Comparison of ENCODE assay signal across 8 cellular contexts in the genomic region with DNA sequence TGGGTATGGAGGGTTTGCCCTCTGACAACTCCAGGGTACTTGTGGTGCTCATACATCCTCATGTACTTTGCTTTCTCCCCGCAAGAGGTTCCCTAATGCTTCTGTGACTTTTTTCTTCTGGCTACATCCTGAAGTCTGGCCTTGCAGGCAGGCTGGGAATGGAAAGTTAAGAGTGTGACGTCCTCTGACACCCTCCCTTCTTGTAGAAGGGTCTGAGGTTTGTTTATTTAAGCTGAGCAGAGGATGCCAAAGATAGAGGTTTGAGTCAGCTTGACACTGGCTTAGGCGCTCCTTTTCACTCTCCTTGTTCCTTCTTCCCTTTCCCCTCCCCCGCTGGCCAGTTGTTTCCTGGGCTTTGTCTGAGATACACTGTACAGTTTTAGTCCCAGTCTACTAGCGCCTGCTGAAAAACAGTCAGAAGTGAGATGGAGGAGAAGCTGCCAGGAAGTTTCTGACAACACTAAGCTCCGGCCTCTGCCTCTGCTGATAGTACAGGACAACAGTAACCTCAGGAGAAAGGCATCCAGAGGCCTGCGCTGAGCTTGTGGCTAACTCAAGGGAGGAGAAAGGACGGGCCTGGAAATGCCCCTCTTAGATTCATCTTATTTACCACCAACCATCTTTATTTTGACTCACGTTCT. TPM values are rescaled to one million over a fixed set of nuclear protein-coding genes. Genes with fewer than 3 reads are reported as not detected.
DNase-seq lines count a peak whose midpoint lies in the region; ATAC-seq, FAIRE-seq and TF ChIP-seq lines count a peak whose summit lies in the region.

A gene with protein sequence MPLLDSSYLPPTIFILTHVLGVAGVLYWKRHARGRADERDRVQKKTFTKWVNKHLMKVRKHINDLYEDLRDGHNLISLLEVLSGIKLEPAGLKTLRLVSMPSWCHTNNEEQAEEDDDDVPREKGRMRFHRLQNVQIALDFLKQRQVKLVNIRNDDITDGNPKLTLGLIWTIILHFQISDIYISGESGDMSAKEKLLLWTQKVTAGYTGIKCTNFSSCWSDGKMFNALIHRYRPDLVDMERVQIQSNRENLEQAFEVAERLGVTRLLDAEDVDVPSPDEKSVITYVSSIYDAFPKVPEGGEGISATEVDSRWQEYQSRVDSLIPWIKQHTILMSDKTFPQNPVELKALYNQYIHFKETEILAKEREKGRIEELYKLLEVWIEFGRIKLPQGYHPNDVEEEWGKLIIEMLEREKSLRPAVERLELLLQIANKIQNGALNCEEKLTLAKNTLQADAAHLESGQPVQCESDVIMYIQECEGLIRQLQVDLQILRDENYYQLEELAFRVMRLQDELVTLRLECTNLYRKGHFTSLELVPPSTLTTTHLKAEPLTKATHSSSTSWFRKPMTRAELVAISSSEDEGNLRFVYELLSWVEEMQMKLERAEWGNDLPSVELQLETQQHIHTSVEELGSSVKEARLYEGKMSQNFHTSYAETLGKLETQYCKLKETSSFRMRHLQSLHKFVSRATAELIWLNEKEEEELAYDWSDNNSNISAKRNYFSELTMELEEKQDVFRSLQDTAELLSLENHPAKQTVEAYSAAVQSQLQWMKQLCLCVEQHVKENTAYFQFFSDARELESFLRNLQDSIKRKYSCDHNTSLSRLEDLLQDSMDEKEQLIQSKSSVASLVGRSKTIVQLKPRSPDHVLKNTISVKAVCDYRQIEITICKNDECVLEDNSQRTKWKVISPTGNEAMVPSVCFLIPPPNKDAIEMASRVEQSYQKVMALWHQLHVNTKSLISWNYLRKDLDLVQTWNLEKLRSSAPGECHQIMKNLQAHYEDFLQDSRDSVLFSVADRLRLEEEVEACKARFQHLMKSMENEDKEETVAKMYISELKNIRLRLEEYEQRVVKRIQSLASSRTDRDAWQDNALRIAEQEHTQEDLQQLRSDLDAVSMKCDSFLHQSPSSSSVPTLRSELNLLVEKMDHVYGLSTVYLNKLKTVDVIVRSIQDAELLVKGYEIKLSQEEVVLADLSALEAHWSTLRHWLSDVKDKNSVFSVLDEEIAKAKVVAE (N-terminal part only) (plus strand): TSS at position 255 of the 641 bp plus-strand sequence. CDS start 328 bp downstream, at position 583.

- H3K36me3 ChIP-seq in endothelial cell of umbilical vein (ENCODE audit: control insufficient read depth in 2 of 2, extremely low read depth in 1 of 2, insufficient read depth in 2 of 2, low read length in 2 of 2) (no peaks in the 10 kb centered on the region), mesodermal cell (ENCODE audit: control insufficient read depth, insufficient read depth, low read length) (peaks cover 25% of the 10 kb centered on the region), suprapubic skin (no peaks in the 10 kb centered on the region)

- DNase-seq in ELF-1 (ENCODE audit: low read depth, low spot score) (peak; percentile 87), LHCN-M2 (ENCODE audit: low read depth) (peak; percentile 95), endothelial cell of umbilical vein (ENCODE audit: low read depth, low spot score) (peak; percentile 93), suprapubic skin (ENCODE audit: low spot score in 2 of 2) (peak; percentile 70 to 81)
- peak; percentile 53 for DNase-seq in activated CD4-positive, alpha-beta memory T cell treated with anti-CD3 and anti-CD28 coated beads, Interleukin-2, amount 10 ng/mL, durations not matched to agents 7 days and 5 days

- dilution Hi-C loops in endothelial cell of umbilical vein (cut with MboI; ENCODE audit: extremely low pct_ligation_motif_present, low sequenced_read_pairs): no loop called here

- peaks cover 3% of the 10 kb centered on the region for H4K20me1 ChIP-seq in endothelial cell of umbilical vein (replicated peaks; ENCODE audit: control insufficient read depth, extremely low read depth, insufficient read depth, low read length)

- TF ChIP-seq POLR2A in endothelial cell of umbilical vein (IDR thresholded peaks at IDR 0.05; ENCODE audit: low read depth, low read length) (no peak), suprapubic skin (IDR thresholded peaks at IDR 0.05) (no peak)

- H3K27me3 Mint-ChIP-seq in activated CD4-positive, alpha-beta memory T cell treated with anti-CD3 and anti-CD28 coated beads, Interleukin-2, amount 10 ng/mL, durations not matched to agents 7 days and 5 days: no peaks in the 10 kb centered on the region

- peak within 1 kb of the TSS; percentile 82 for H3K9ac ChIP-seq in endothelial cell of umbilical vein (replicated peaks; ENCODE audit: extremely low read depth, insufficient read depth, low read length)

- no peaks in the 10 kb centered on the region for H3K9me1 ChIP-seq in endothelial cell of umbilical vein (replicated peaks; ENCODE audit: control insufficient read depth, extremely low read depth, insufficient read depth, low read length)

- BruUV-seq in endothelial cell of umbilical vein (replicated peaks; lab: Mats Ljungman, UMichigan): TSS peak; percentile 57

- 18 to 35% methylated on average over 2 to 4 of the region's 9 CpGs for WGBS in mesodermal cell (ENCODE audit: insufficient coverage in 2 of 2), 2 experiments
- 28% methylated on average over 9 of the region's 9 CpGs for WGBS in suprapubic skin

- H2AFZ ChIP-seq in endothelial cell of umbilical vein (ENCODE audit: low read depth, low read length): no peak within 1 kb of the TSS

- peak; percentile 90 for FAIRE-seq in endothelial cell of umbilical vein (lab: Jason Lieb, UNC)

- ATAC-seq in GM18867 (IDR thresholded peaks at IDR 0.05; ENCODE audit: unreplicated experiment) (no peak), HG03159 (IDR thresholded peaks at IDR 0.05; ENCODE audit: unreplicated experiment) (no peak)

- peaks cover 87% of the 10 kb centered on the region for H3K79me2 ChIP-seq in endothelial cell of umbilical vein (ENCODE audit: control insufficient read depth, insufficient read depth, low read length)

- TF ChIP-seq EP300 in suprapubic skin (IDR thresholded peaks at IDR 0.05): no peak

- H3K9me3 Mint-ChIP-seq in activated CD4-positive, alpha-beta memory T cell treated with anti-CD3 and anti-CD28 coated beads, Interleukin-2, amount 10 ng/mL, durations not matched to agents 7 days and 5 days: no peaks in the 10 kb centered on the region

- H3K4me3 ChIP-seq in endothelial cell of umbilical vein (replicated peaks in 1 of 3; ENCODE audit: insufficient read depth in 1 of 3, low read depth in 1 of 3, low read length in 3 of 3): peak within 1 kb of the TSS; percentile 2 to 66 (median 7)
- H3K4me3 ChIP-seq in mesodermal cell (ENCODE audit: extremely low read depth, insufficient read depth, low read length, poor library complexity, severe bottlenecking): peak within 1 kb of the TSS; percentile 65
- H3K4me3 ChIP-seq in suprapubic skin: peak within 1 kb of the TSS; percentile 35

- POLR2A ChIA-PET in activated CD4-positive, alpha-beta memory T cell treated with anti-CD3 and anti-CD28 coated beads, Interleukin-2, amount 10 ng/mL, durations not matched to agents 7 days and 5 days (lab: Charles Lee): interaction anchor here (0.6 to 7.0 kb wide), 27 partner anchors 7 to 1487 kb away, joined by 3 to 238 read pairs (median 4); a partner anchor contains a TSS
- POLR2A ChIA-PET in endothelial cell of umbilical vein (lab: Charles Lee): interaction anchor here (0.9 to 1.1 kb wide), 2 partner anchors 29 to 101 kb away, joined by 3 to 5 read pairs; no protein-coding TSS in a partner anchor

- H3K27me3 ChIP-seq in endothelial cell of umbilical vein (ENCODE audit: control insufficient read depth in 2 of 2, insufficient read depth in 2 of 2, low read length in 2 of 2) (no peaks in the 10 kb centered on the region), suprapubic skin (no peaks in the 10 kb centered on the region)

- H3K36me3 Mint-ChIP-seq in activated CD4-positive, alpha-beta memory T cell treated with anti-CD3 and anti-CD28 coated beads, Interleukin-2, amount 10 ng/mL, durations not matched to agents 7 days and 5 days (ENCODE audit: low read depth): peaks cover 23% of the 10 kb centered on the region

- peaks cover 52% of the 10 kb centered on the region for H3K4me1 Mint-ChIP-seq in activated CD4-positive, alpha-beta memory T cell treated with anti-CD3 and anti-CD28 coated beads, Interleukin-2, amount 10 ng/mL, durations not matched to agents 7 days and 5 days

- TF ChIP-seq CTCF in endothelial cell of umbilical vein (IDR thresholded peaks at IDR 0.05; ENCODE audit: extremely low read depth in 1 of 2, insufficient read depth in 1 of 2, low read depth in 1 of 2, low read length in 2 of 2): peak; percentile 39 to 55
- TF ChIP-seq CTCF in suprapubic skin (IDR thresholded peaks at IDR 0.05): peak in 1 of 2 donors; percentile 33

- H3K4me2 ChIP-seq in endothelial cell of umbilical vein (ENCODE audit: insufficient read depth, low read length): peak within 1 kb of the TSS; percentile 81

- CTCF ChIA-PET in activated CD4-positive, alpha-beta memory T cell treated with anti-CD3 and anti-CD28 coated beads, Interleukin-2, amount 10 ng/mL, durations not matched to agents 7 days and 5 days (lab: Charles Lee): interaction anchor here (0.6 to 8.4 kb wide), 11 partner anchors 11 to 467 kb away, joined by 3 to 150 read pairs (median 7); a partner anchor contains a TSS
- CTCF ChIA-PET in endothelial cell of umbilical vein (lab: Charles Lee): interaction anchor here (0.8 to 4.1 kb wide), 27 partner anchors 9 to 334 kb away, joined by 3 to 63 read pairs (median 6); no protein-coding TSS in a partner anchor

- peak within 1 kb of the TSS; percentile 86 for H3K4me3 Mint-ChIP-seq in activated CD4-positive, alpha-beta memory T cell treated with anti-CD3 and anti-CD28 coated beads, Interleukin-2, amount 10 ng/mL, durations not matched to agents 7 days and 5 days

- H3K4me1 ChIP-seq in endothelial cell of umbilical vein (ENCODE audit: control insufficient read depth, extremely low read depth, insufficient read depth, low read length) (peaks cover 37% of the 10 kb centered on the region), mesodermal cell (ENCODE audit: control insufficient read depth, insufficient read depth, low read length, poor library complexity, severe bottlenecking) (peaks cover 20% of the 10 kb centered on the region), suprapubic skin (peaks cover 37% of the 10 kb centered on the region)

- peak within 1 kb of the TSS; percentile 99 for H3K27ac Mint-ChIP-seq in activated CD4-positive, alpha-beta memory T cell treated with anti-CD3 and anti-CD28 coated beads, Interleukin-2, amount 10 ng/mL, durations not matched to agents 7 days and 5 days

- H3K27ac ChIP-seq in endothelial cell of umbilical vein (ENCODE audit: insufficient read depth, low read depth, low read length) (peak within 1 kb of the TSS; percentile 86), mesodermal cell (ENCODE audit: low read depth, low read length, severe bottlenecking) (peak within 1 kb of the TSS; percentile 99), suprapubic skin (peak within 1 kb of the TSS; percentile 88)

- intact Hi-C loops in endothelial cell of umbilical vein (cut with micrococcal nuclease): loop anchor here (1.0 to 10.0 kb wide), 4 partner anchors 12 to 350 kb away; a partner anchor contains a TSS

- H3K9me3 ChIP-seq in endothelial cell of umbilical vein (replicated peaks; ENCODE audit: control insufficient read depth, insufficient read depth, low read length) (no peaks in the 10 kb centered on the region), mesodermal cell (ENCODE audit: control insufficient read depth, low read length) (no peaks in the 10 kb centered on the region), suprapubic skin (no peaks in the 10 kb centered on the region)

RNA-seq across cellular contexts. Expression of the gene that starts here (rescaled TPM):
- total RNA-seq in LHCN-M2 (2014; rRNA removed) (261 and 366 TPM in 2 replicates), endothelial cell of umbilical vein (566 and 587 TPM in 2 replicates), suprapubic skin (100 to 1,000 TPM; 421 to 942 (median 545) TPM)
- 153 TPM for polyA plus RNA-seq in LHCN-M2 (2012)
- 100 to 1,000 TPM; 345 to 381 TPM for total RNA-seq in activated CD4-positive, alpha-beta memory T cell treated with anti-CD3 and anti-CD28 coated beads, Interleukin-2, amount 10 ng/mL, durations not matched to agents 7 days and 5 days
- polyA plus RNA-seq in endothelial cell of umbilical vein: 105 and 122 TPM in 2 replicates
- polyA plus RNA-seq in endothelial cell of umbilical vein (2011; cell fraction: cytosol; rRNA removed): 88.8 and 94.8 TPM in 2 replicates
- 706 and 748 TPM in 2 replicates for polyA plus RNA-seq in endothelial cell of umbilical vein (2011; cell fraction: nucleus; rRNA removed)
- polyA plus RNA-seq in endothelial cell of umbilical vein (2012): 235 and 287 TPM in 2 replicates
- 720 and 782 TPM in 2 replicates for polyA minus RNA-seq in endothelial cell of umbilical vein
- 48.2 TPM for polyA minus RNA-seq in endothelial cell of umbilical vein (2011; cell fraction: cytosol; rRNA and poly(A)+ RNA removed)
- 1,459 and 2,004 TPM in 2 replicates for polyA minus RNA-seq in endothelial cell of umbilical vein (2011; cell fraction: nucleus; rRNA and poly(A)+ RNA removed)
- 154 TPM for polyA plus RNA-seq in mesodermal cell (2013, experiment 1 of 2)
- polyA plus RNA-seq in mesodermal cell (2013, experiment 2 of 2): 117 TPM

Comparison
In these comparisons a context has a peak if more than half of its experiments do, and no peak if none do; other contexts are left out.
1. H3K4me3 ChIP-seq: peak in every context shown above with its lines; median percentile 65 in mesodermal cell; 35 in suprapubic skin; 7 in endothelial cell of umbilical vein.